1 cellular context compared by ENCODE assay signal in genomic region chr10:77675347-77675746, GRCh38.
TF ChIP-seq lines count a peak whose summit lies in the region.

No MANE protein-coding gene starts in this region.

TF ChIP-seq in SK-N-SH treated with all-trans-retinoic acid at 6 μM for 48 hours, 23 proteins besides CTCF, POLR2A, EP300 and RAD21 (continued from another document):
- TF ChIP-seq TSHZ2 (CRISPR knock-in tag; IDR thresholded peaks at IDR 0.05), result no peak
